15 cellular contexts compared by ENCODE assay signal in genomic region chrX:68833855-68834331, GRCh38. TPM values are rescaled to one million over a fixed set of nuclear protein-coding genes. Genes with fewer than 3 reads are reported as not detected.
A peak's percentile ranks its signal among the peaks of the same experiment; 100 is the strongest.
DNase-seq lines count a peak whose midpoint lies in the region; ATAC-seq and TF ChIP-seq lines count a peak whose summit lies in the region.
"Had no signal": no experiment of that assay in that cellular context is flagged by ENCODE, and none has a peak within 500 bp of the region (broad histone marks: within the 10 kb centered on the region; RNA-seq: fewer than 3 reads in every experiment).

No MANE protein-coding gene starts in this region.

- H3K27ac ChIP-seq in epithelial cell of prostate, result peak overlapping the region; percentile 87
- H3K27ac ChIP-seq: C4-2B, dorsolateral prefrontal cortex, ovary, WERI-Rb-1 had no signal

- no peak for ATAC-seq in GM18858 (IDR thresholded peaks at IDR 0.05; ENCODE audit: unreplicated experiment)
- ATAC-seq: gastrocnemius medialis, left ventricle myocardium superior had no signal

- no peaks in the 10 kb centered on the region for H3K9me3 Mint-ChIP-seq in Calu3 (ENCODE audit: low read depth, unreplicated experiment)
- H3K9me3 Mint-ChIP-seq in osteocyte (ENCODE audit: unreplicated experiment), result peaks cover 4% of the 10 kb centered on the region
- H3K9me3 Mint-ChIP-seq in activated T-helper 1 cell treated with anti-CD3 and anti-CD28 coated beads, Interleukin-12 subunit alpha, Interleukin-12 subunit beta, Interleukin-2, Interleukin-4 antibody, amounts not matched to agents 30 ng/mL and 10 ng/mL and 1 ng/mL, durations not matched to agents 14 hours and 24 hours and 36 hours, result no peaks in the 10 kb centered on the region

- CTCF ChIA-PET in Calu3 (lab: Charles Lee), result interaction anchor here (0.9 to 1.2 kb wide), 3 partner anchors 8 to 389 kb away, joined by 3 read pairs; no protein-coding TSS in a partner anchor

- H3K27me3 Mint-ChIP-seq in Calu3 (ENCODE audit: unreplicated experiment) (no peaks in the 10 kb centered on the region), osteocyte (ENCODE audit: unreplicated experiment) (no peaks in the 10 kb centered on the region)
- peaks cover 11% of the 10 kb centered on the region for H3K27me3 Mint-ChIP-seq in activated T-helper 1 cell treated with anti-CD3 and anti-CD28 coated beads, Interleukin-12 subunit alpha, Interleukin-12 subunit beta, Interleukin-2, Interleukin-4 antibody, amounts not matched to agents 30 ng/mL and 10 ng/mL and 1 ng/mL, durations not matched to agents 14 hours and 24 hours and 36 hours (ENCODE audit: insufficient read depth)

- BruUV-seq in Calu3 (replicated peaks; lab: Mats Ljungman, UMichigan), result no TSS peak

- H3K27ac Mint-ChIP-seq in Calu3 (ENCODE audit: unreplicated experiment) (no peak overlapping the region), osteocyte (ENCODE audit: unreplicated experiment) (no peak overlapping the region)
- H3K27ac Mint-ChIP-seq in activated T-helper 1 cell treated with anti-CD3 and anti-CD28 coated beads, Interleukin-12 subunit alpha, Interleukin-12 subunit beta, Interleukin-2, Interleukin-4 antibody, amounts not matched to agents 30 ng/mL and 10 ng/mL and 1 ng/mL, durations not matched to agents 14 hours and 24 hours and 36 hours, result no peak overlapping the region

- H3K36me3 Mint-ChIP-seq in Calu3 (ENCODE audit: insufficient read depth, unreplicated experiment), result peaks cover 23% of the 10 kb centered on the region
- H3K36me3 Mint-ChIP-seq in osteocyte (ENCODE audit: unreplicated experiment), result no peaks in the 10 kb centered on the region
- no peaks in the 10 kb centered on the region for H3K36me3 Mint-ChIP-seq in activated T-helper 1 cell treated with anti-CD3 and anti-CD28 coated beads, Interleukin-12 subunit alpha, Interleukin-12 subunit beta, Interleukin-2, Interleukin-4 antibody, amounts not matched to agents 30 ng/mL and 10 ng/mL and 1 ng/mL, durations not matched to agents 14 hours and 24 hours and 36 hours (ENCODE audit: low read depth)

- TF ChIP-seq CTCF in Calu3 (IDR thresholded peaks at IDR 0.05; ENCODE audit: unreplicated experiment) (no peak), osteocyte (IDR thresholded peaks at IDR 0.05) (no peak)

- H3K4me3 Mint-ChIP-seq in Calu3 (ENCODE audit: low read depth, unreplicated experiment) (peak overlapping the region; percentile 17), osteocyte (ENCODE audit: unreplicated experiment) (no peak overlapping the region)
- H3K4me3 Mint-ChIP-seq in activated T-helper 1 cell treated with anti-CD3 and anti-CD28 coated beads, Interleukin-12 subunit alpha, Interleukin-12 subunit beta, Interleukin-2, Interleukin-4 antibody, amounts not matched to agents 30 ng/mL and 10 ng/mL and 1 ng/mL, durations not matched to agents 14 hours and 24 hours and 36 hours, result no peak overlapping the region

- H3K4me1 Mint-ChIP-seq in Calu3 (ENCODE audit: low read depth, unreplicated experiment) (peaks cover 37% of the 10 kb centered on the region), osteocyte (ENCODE audit: unreplicated experiment) (peaks cover 19% of the 10 kb centered on the region)
- peaks cover 6% of the 10 kb centered on the region for H3K4me1 Mint-ChIP-seq in activated T-helper 1 cell treated with anti-CD3 and anti-CD28 coated beads, Interleukin-12 subunit alpha, Interleukin-12 subunit beta, Interleukin-2, Interleukin-4 antibody, amounts not matched to agents 30 ng/mL and 10 ng/mL and 1 ng/mL, durations not matched to agents 14 hours and 24 hours and 36 hours (ENCODE audit: low read depth)

- intact Hi-C loops in Calu3 (cut with micrococcal nuclease; ENCODE audit: unreplicated experiment), result no loop called here
- intact Hi-C loops in activated T-helper 1 cell treated with anti-CD3 and anti-CD28 coated beads, Interleukin-12 subunit alpha, Interleukin-12 subunit beta, Interleukin-2, Interleukin-4 antibody, amounts not matched to agents 30 ng/mL and 10 ng/mL and 1 ng/mL, durations not matched to agents 14 hours and 24 hours and 36 hours (cut with micrococcal nuclease), result no loop called here

- no peak for DNase-seq in Calu3
- DNase-seq in NAMALWA (ENCODE audit: low spot score), result peak; percentile 25
- DNase-seq in epithelial cell of prostate (ENCODE audit: low read depth, low spot score), result no peak
- peak; percentile 65 for DNase-seq in osteocyte (ENCODE audit: extremely low spot score, unreplicated experiment)
- no peak for DNase-seq in stimulated activated CD4-positive, alpha-beta T cell treated with anti-CD3 and anti-CD28 coated beads, Interleukin-12 subunit alpha, Interleukin-12 subunit beta, amount 100 ng/mL, for 4 hours
- DNase-seq in activated T-helper 1 cell treated with anti-CD3 and anti-CD28 coated beads, Interleukin-12 subunit alpha, Interleukin-12 subunit beta, Interleukin-2, Interleukin-4 antibody, amounts not matched to agents 30 ng/mL and 10 ng/mL and 1 ng/mL, durations not matched to agents 14 hours and 24 hours and 36 hours (ENCODE audit: low spot score), result no peak
- DNase-seq in NCI-H146 treated with DMSO at 0.1 percent for 48 hours (lab: John Stamatoyannopoulos, UW; ENCODE audit: unreplicated experiment), result no peak
- DNase-seq: gastrocnemius medialis, left ventricle myocardium superior, NCI-H187 treated with DMSO at 0.1 percent for 48 hours, WERI-Rb-1 had no signal

RNA-seq across cellular contexts. Expression of gene EFNB1, which starts 5.1 kb away (rescaled TPM):
- total RNA-seq in Calu3 (2022) (12.6 and 20.7 TPM in 2 replicates), osteocyte (17.2 and 18.2 TPM in 2 replicates)
- total RNA-seq in activated T-helper 1 cell treated with anti-CD3 and anti-CD28 coated beads, Interleukin-12 subunit alpha, Interleukin-12 subunit beta, Interleukin-2, Interleukin-4 antibody, amounts not matched to agents 30 ng/mL and 10 ng/mL and 1 ng/mL, durations not matched to agents 14 hours and 24 hours and 36 hours, result 7.3 and 8.0 TPM in 2 replicates

Comparison
In these comparisons a context has a peak if more than half of its experiments do, and no peak if none do; other contexts are left out.
1. DNase-seq: peak in NAMALWA (single experiment) and osteocyte (single experiment); none in Calu3 (single experiment), epithelial cell of prostate (single experiment), stimulated activated CD4-positive, alpha-beta T cell treated with anti-CD3 and anti-CD28 coated beads, Interleukin-12 subunit alpha, Interleukin-12 subunit beta, amount 100 ng/mL, for 4 hours (single experiment), activated T-helper 1 cell treated with anti-CD3 and anti-CD28 coated beads, Interleukin-12 subunit alpha, Interleukin-12 subunit beta, Interleukin-2, Interleukin-4 antibody, amounts not matched to agents 30 ng/mL and 10 ng/mL and 1 ng/mL, durations not matched to agents 14 hours and 24 hours and 36 hours (single experiment) and NCI-H146 treated with DMSO at 0.1 percent for 48 hours (single experiment).